15 cellular contexts compared by ENCODE assay signal in the genomic region with DNA sequence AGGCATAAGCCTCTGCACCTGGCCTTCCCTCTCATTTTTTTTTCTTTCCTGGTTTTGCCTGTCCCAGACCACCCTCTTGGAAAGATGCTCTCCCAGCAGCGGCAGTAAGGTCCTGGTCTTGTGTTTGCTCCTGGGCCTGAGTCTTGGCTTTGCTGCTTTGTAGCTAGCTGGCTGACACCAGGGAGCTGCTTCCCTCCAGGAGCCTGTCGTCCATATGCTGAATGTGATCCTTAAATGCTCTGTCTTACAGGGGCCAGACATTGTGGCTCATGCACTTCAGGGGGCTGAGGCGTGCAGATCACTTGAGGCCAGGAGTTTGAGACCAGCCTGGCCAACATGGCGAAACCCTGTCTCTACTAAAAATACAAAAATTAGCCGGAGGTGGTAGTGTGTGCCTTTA. TPM values are rescaled to one million over a fixed set of nuclear protein-coding genes. Genes with fewer than 3 reads are reported as not detected.
A peak's percentile ranks its signal among the peaks of the same experiment; 100 is the strongest.
DNase-seq lines count a peak whose midpoint lies in the region; ATAC-seq and TF ChIP-seq lines count a peak whose summit lies in the region.
"Had no signal": no experiment of that assay in that cellular context is flagged by ENCODE, and none has a peak within 500 bp of the region (broad histone marks: within the 10 kb centered on the region; RNA-seq: fewer than 3 reads in every experiment).

No MANE protein-coding gene starts in this region.

- no peaks in the 10 kb centered on the region for H3K27me3 ChIP-seq in GM23338 (ENCODE audit: insufficient read depth)
- no peaks in the 10 kb centered on the region for H3K27me3 ChIP-seq in prostate gland (replicated peaks; ENCODE audit: insufficient read depth)
- H3K27me3 ChIP-seq: ovary, testis had no signal

- 55% methylated on average over 5 of the region's 5 CpGs for WGBS in prostate gland

- peaks cover 13% of the 10 kb centered on the region for H3F3A ChIP-seq in GM23338 (replicated peaks; ENCODE audit: low read depth)

- H3K4me1 Mint-ChIP-seq in GM23338 (peaks cover 71% of the 10 kb centered on the region), glutamatergic neuron (ENCODE audit: low read depth, unreplicated experiment) (peaks cover 23% of the 10 kb centered on the region)

- H3K4me3 Mint-ChIP-seq in GM23338 (no peak overlapping the region), glutamatergic neuron (ENCODE audit: unreplicated experiment) (no peak overlapping the region)
- H3K4me3 Mint-ChIP-seq: T-cell had no signal

- no peaks in the 10 kb centered on the region for H3K36me3 ChIP-seq in GM23338 (ENCODE audit: insufficient read depth)
- no peaks in the 10 kb centered on the region for H3K36me3 ChIP-seq in prostate gland
- H3K36me3 ChIP-seq: ovary had no signal

- H3K9me3 ChIP-seq in prostate gland, result no peaks in the 10 kb centered on the region
- H3K9me3 ChIP-seq: ovary, testis had no signal

- H3K9me3 Mint-ChIP-seq in GM23338 (no peaks in the 10 kb centered on the region), glutamatergic neuron (ENCODE audit: unreplicated experiment) (no peaks in the 10 kb centered on the region)
- H3K9me3 Mint-ChIP-seq: T-cell had no signal

- CTCF ChIA-PET in GM10248 (lab: Yijun Ruan, JAX), result interaction anchor here (0.8 to 2.5 kb wide), 3 partner anchors 9 to 103 kb away, joined by 3 to 9 read pairs (median 8); a partner anchor contains a TSS

- peak; percentile 4; the same call in 2 of the 3 replicates for ATAC-seq in GM23338
- peak; percentile 5; the same call in 1 of the 3 replicates for ATAC-seq in SK-N-SH treated with all-trans-retinoic acid at 6 μM for 48 hours

- H3K9me2 ChIP-seq in GM23338 (ENCODE audit: insufficient read depth), result no peaks in the 10 kb centered on the region

- H3K4me2 ChIP-seq in GM23338, result peak overlapping the region; percentile 52; the same call in 1 of the 2 replicates

- peaks cover 96% of the 10 kb centered on the region for H3K79me2 ChIP-seq in GM23338 (replicated peaks; ENCODE audit: insufficient read depth)

- no peak for DNase-seq in GM23338 (ENCODE audit: low spot score)
- no peak for DNase-seq in glutamatergic neuron
- no peak for DNase-seq in prostate gland (ENCODE audit: low spot score)
- DNase-seq in GM10248 (ENCODE audit: extremely low spot score), result no peak
- DNase-seq in midbrain (lab: John Stamatoyannopoulos, UW), result no peak
- no peak for DNase-seq in NCI-H524 treated with DMSO at 0.1 percent for 48 hours (lab: John Stamatoyannopoulos, UW)
- no peak for DNase-seq in amygdala (lab: John Stamatoyannopoulos, UW)
- DNase-seq: activated CD4-positive, alpha-beta T cell treated with anti-CD3 and anti-CD28 coated beads for 1 hour; AML-193; NCI-H1048; ovary; stimulated activated CD4-positive, alpha-beta T cell treated with anti-CD3 and anti-CD28 coated beads, Interleukin-12 subunit alpha, Interleukin-12 subunit beta, amount 100 ng/mL, for 4 hours; testis had no signal

- no peak for TF ChIP-seq CTCF in GM23338 (conservative IDR thresholded peaks at IDR 0.05; ENCODE audit: low read depth in 2 of 2)
- TF ChIP-seq CTCF in glutamatergic neuron (IDR thresholded peaks at IDR 0.05; ENCODE audit: partially characterized antibody, unreplicated experiment), result no peak
- TF ChIP-seq CTCF in prostate gland (IDR thresholded peaks at IDR 0.05), result no peak
- no peak for TF ChIP-seq CTCF in GM10248 (IDR thresholded peaks at IDR 0.05; ENCODE audit: control extremely low read depth, extremely low read depth, low read depth, missing control alignments)

- peaks cover 82% of the 10 kb centered on the region for H3K4me1 ChIP-seq in GM23338 (ENCODE audit: insufficient read depth)
- H3K4me1 ChIP-seq in prostate gland (replicated peaks), result peaks cover 37% of the 10 kb centered on the region

- H3K27ac Mint-ChIP-seq in GM23338 (peak overlapping the region; percentile 92), glutamatergic neuron (ENCODE audit: unreplicated experiment) (peak overlapping the region; percentile 57)
- H3K27ac Mint-ChIP-seq: T-cell had no signal

- no peak overlapping the region for H2AFZ ChIP-seq in GM23338

- H3K27me3 Mint-ChIP-seq in GM23338 (ENCODE audit: insufficient read depth, low read depth, poor library complexity) (peaks cover 5% of the 10 kb centered on the region), glutamatergic neuron (ENCODE audit: unreplicated experiment) (peaks cover 10% of the 10 kb centered on the region)
- H3K27me3 Mint-ChIP-seq: T-cell had no signal

- intact Hi-C loops in prostate gland (cut with DNase I), result no loop called here

- no peaks in the 10 kb centered on the region for H3K36me3 Mint-ChIP-seq in GM23338 (ENCODE audit: low read depth)
- H3K36me3 Mint-ChIP-seq in glutamatergic neuron (ENCODE audit: unreplicated experiment), result no peaks in the 10 kb centered on the region

- H3K4me3 ChIP-seq in GM23338 (no peak overlapping the region), prostate gland (no peak overlapping the region)
- H3K4me3 ChIP-seq: ovary, testis had no signal

- H3K27ac ChIP-seq in GM23338 (ENCODE audit: low read depth), result peak overlapping the region; percentile 60
- H3K27ac ChIP-seq in prostate gland, result peak overlapping the region; percentile 76 to 83
- H3K27ac ChIP-seq: testis had no signal

- TF ChIP-seq POLR2A in prostate gland (IDR thresholded peaks at IDR 0.05), result no peak

- POLR2A ChIA-PET in GM10248 (lab: Yijun Ruan, JAX), result interaction anchor here (0.7 kb wide), 1 partner anchor 141 kb away, joined by 5 read pairs; no protein-coding TSS in a partner anchor

- no peaks in the 10 kb centered on the region for H4K20me1 ChIP-seq in GM23338 (replicated peaks; ENCODE audit: insufficient read depth)

TF ChIP-seq in GM23338, 12 proteins besides CTCF, POLR2A, EP300 and RAD21 (continues in another document):
- TF ChIP-seq CREB1 (CRISPR knock-in tag; IDR thresholded peaks at IDR 0.05; ENCODE audit: low read depth) (no peak), ZNF114 (CRISPR knock-in tag; IDR thresholded peaks at IDR 0.05) (no peak), EZH2phosphoT487 (IDR thresholded peaks at IDR 0.05; ENCODE audit: unreplicated experiment) (no peak)
- TF ChIP-seq, protein P1, sequence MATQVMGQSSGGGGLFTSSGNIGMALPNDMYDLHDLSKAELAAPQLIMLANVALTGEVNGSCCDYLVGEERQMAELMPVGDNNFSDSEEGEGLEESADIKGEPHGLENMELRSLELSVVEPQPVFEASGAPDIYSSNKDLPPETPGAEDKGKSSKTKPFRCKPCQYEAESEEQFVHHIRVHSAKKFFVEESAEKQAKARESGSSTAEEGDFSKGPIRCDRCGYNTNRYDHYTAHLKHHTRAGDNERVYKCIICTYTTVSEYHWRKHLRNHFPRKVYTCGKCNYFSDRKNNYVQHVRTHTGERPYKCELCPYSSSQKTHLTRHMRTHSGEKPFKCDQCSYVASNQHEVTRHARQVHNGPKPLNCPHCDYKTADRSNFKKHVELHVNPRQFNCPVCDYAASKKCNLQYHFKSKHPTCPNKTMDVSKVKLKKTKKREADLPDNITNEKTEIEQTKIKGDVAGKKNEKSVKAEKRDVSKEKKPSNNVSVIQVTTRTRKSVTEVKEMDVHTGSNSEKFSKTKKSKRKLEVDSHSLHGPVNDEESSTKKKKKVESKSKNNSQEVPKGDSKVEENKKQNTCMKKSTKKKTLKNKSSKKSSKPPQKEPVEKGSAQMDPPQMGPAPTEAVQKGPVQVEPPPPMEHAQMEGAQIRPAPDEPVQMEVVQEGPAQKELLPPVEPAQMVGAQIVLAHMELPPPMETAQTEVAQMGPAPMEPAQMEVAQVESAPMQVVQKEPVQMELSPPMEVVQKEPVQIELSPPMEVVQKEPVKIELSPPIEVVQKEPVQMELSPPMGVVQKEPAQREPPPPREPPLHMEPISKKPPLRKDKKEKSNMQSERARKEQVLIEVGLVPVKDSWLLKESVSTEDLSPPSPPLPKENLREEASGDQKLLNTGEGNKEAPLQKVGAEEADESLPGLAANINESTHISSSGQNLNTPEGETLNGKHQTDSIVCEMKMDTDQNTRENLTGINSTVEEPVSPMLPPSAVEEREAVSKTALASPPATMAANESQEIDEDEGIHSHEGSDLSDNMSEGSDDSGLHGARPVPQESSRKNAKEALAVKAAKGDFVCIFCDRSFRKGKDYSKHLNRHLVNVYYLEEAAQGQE (IDR thresholded peaks at IDR 0.05; ENCODE audit: unreplicated experiment), result no peak

TF ChIP-seq in SK-N-SH treated with all-trans-retinoic acid at 6 μM for 48 hours, 23 proteins besides CTCF, POLR2A, EP300 and RAD21:
- TF ChIP-seq ZNF70 (CRISPR knock-in tag; IDR thresholded peaks at IDR 0.05) (no peak), ESRRG (CRISPR knock-in tag; IDR thresholded peaks at IDR 0.05) (no peak)
- TF ChIP-seq, protein P2, sequence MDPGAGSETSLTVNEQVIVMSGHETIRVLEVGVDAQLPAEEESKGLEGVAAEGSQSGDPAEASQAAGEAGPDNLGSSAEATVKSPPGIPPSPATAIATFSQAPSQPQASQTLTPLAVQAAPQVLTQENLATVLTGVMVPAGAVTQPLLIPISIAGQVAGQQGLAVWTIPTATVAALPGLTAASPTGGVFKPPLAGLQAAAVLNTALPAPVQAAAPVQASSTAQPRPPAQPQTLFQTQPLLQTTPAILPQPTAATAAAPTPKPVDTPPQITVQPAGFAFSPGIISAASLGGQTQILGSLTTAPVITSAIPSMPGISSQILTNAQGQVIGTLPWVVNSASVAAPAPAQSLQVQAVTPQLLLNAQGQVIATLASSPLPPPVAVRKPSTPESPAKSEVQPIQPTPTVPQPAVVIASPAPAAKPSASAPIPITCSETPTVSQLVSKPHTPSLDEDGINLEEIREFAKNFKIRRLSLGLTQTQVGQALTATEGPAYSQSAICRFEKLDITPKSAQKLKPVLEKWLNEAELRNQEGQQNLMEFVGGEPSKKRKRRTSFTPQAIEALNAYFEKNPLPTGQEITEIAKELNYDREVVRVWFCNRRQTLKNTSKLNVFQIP (CRISPR knock-in tag; IDR thresholded peaks at IDR 0.05; ENCODE audit: borderline replicate concordance, low read depth), result no peak

RNA-seq across cellular contexts. Expression of a gene that starts 17.2 kb away (rescaled TPM):
- total RNA-seq in GM23338 (2014; rRNA removed; shearing (Covaris generic)), result 155 and 179 TPM in 2 replicates
- 36.5 and 39.7 TPM in 2 replicates for polyA plus RNA-seq in GM23338 (2016; fragmentation: Nextera tagmentation; extraction: Ambion mirVana)
- total RNA-seq in glutamatergic neuron (ENCODE audit: unreplicated experiment), result 75.4 TPM
- 100 to 1,000 TPM; 331 to 408 TPM for total RNA-seq in prostate gland
